ENCODE assay signal across 14 cellular contexts in the genomic region with DNA sequence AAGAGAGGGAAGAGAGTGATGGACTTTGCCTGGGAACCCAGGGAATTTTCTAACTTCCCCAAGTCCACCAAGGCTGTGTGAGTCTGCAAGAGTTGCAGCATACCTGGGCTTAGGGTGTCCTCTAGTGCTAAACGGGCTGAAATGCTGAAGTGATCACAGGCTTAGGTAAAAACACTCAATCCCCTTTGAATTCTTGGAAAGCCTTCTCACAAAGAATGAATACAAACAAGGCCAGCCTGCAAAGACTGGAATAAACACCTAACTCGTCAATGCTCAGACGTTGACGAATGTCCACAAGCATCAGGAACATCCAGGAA. TPM values are rescaled to one million over a fixed set of nuclear protein-coding genes. Genes with fewer than 3 reads are reported as not detected.
DNase-seq lines count a peak whose midpoint lies in the region; ATAC-seq, FAIRE-seq and TF ChIP-seq lines count a peak whose summit lies in the region.
"Had no signal": no experiment of that assay in that cellular context is flagged by ENCODE, and none has a peak within 500 bp of the region (broad histone marks: within the 10 kb centered on the region; RNA-seq: fewer than 3 reads in every experiment).

No MANE protein-coding gene starts in this region.

- H3K9me3 ChIP-seq in tibial artery: peaks cover 0 to 23% (median 10%) of the 10 kb centered on the region in 3 donors

- no peaks in the 10 kb centered on the region for H3K4me1 ChIP-seq in tibial artery
- H3K4me1 ChIP-seq: right atrium auricular region had no signal

- peak; percentile 40 for TF ChIP-seq CTCF in AG09319 (IDR thresholded peaks at IDR 0.05; ENCODE audit: low read depth, low read length)
- TF ChIP-seq CTCF in fibroblast of pulmonary artery (IDR thresholded peaks at IDR 0.05; ENCODE audit: low read length, missing control alignments): peak; percentile 44
- no peak for TF ChIP-seq CTCF in tibial artery (IDR thresholded peaks at IDR 0.05)

- ATAC-seq in HG03175 (IDR thresholded peaks at IDR 0.05; ENCODE audit: unreplicated experiment): no peak
- ATAC-seq: CD8-positive, alpha-beta T cell had no signal

- H3K36me3 ChIP-seq in H7 (replicated peaks; ENCODE audit: control insufficient read depth, insufficient read depth, low read length): no peaks in the 10 kb centered on the region
- no peaks in the 10 kb centered on the region for H3K36me3 ChIP-seq in tibial artery
- H3K36me3 ChIP-seq: right atrium auricular region had no signal

- FAIRE-seq in RCC 7860 (lab: Jason Lieb, UNC) (no peak), GM19239 (lab: Jason Lieb, UNC) (no peak)
- FAIRE-seq: TTC549 had no signal

- no peak for DNase-seq in AG09319 (ENCODE audit: extremely low read depth, low read depth)
- DNase-seq in H7: peak; percentile 31
- DNase-seq in RPMI7951 (ENCODE audit: low read depth): peak; percentile 23
- peak; percentile 60 for DNase-seq in fibroblast of pulmonary artery (ENCODE audit: low read depth)
- no peak for DNase-seq in RCC 7860 (ENCODE audit: low spot score)
- no peak for DNase-seq in tibial artery
- DNase-seq in GM19239 (ENCODE audit: insufficient read length, low spot score): no peak
- DNase-seq: CD8-positive, alpha-beta T cell; glutamatergic neuron; NCI-H774; trophoblast cell had no signal

- H3K27me3 ChIP-seq in H7 (ENCODE audit: control insufficient read depth, insufficient read depth, low read length): no peaks in the 10 kb centered on the region
- H3K27me3 ChIP-seq in tibial artery: no peaks in the 10 kb centered on the region
- H3K27me3 ChIP-seq: right atrium auricular region had no signal

- H3K27ac ChIP-seq in tibial artery: no peak overlapping the region
- H3K27ac ChIP-seq: right atrium auricular region had no signal

- no peak overlapping the region for H3K4me3 ChIP-seq in H7 (ENCODE audit: insufficient read depth, low read depth, low read length)
- no peak overlapping the region for H3K4me3 ChIP-seq in fibroblast of pulmonary artery (replicated peaks; ENCODE audit: low read depth, low read length)
- H3K4me3 ChIP-seq in tibial artery: no peak overlapping the region
- H3K4me3 ChIP-seq: right atrium auricular region had no signal

- intact Hi-C loops in tibial artery (cut with DNase I; ENCODE audit: low total_unique reads): no loop called here

RNA-seq across cellular contexts. Expression of a gene that starts 30.0 kb away (rescaled TPM):
- not detected in 2 replicates for total RNA-seq in H7 (2014; rRNA removed; shearing (Covaris generic))
- total RNA-seq in RPMI7951 (2014; rRNA removed; shearing (Covaris generic)): not detected in 2 replicates
- total RNA-seq: CD8-positive, alpha-beta T cell had no signal

RNA-seq across cellular contexts. Expression of a gene that starts 51.5 kb away (rescaled TPM):
- total RNA-seq in H7 (2014; rRNA removed; shearing (Covaris generic)): not detected in 2 replicates
- not detected in 2 replicates for total RNA-seq in RPMI7951 (2014; rRNA removed; shearing (Covaris generic))
- total RNA-seq: CD8-positive, alpha-beta T cell; right atrium auricular region had no signal

Comparison
In these comparisons a context has a peak if more than half of its experiments do, and no peak if none do; other contexts are left out.
1. DNase-seq: peak in H7 (single experiment), RPMI7951 (single experiment) and fibroblast of pulmonary artery (single experiment); none in AG09319 (single experiment), RCC 7860 (single experiment), tibial artery (0 of 2) and GM19239 (single experiment).
2. CTCF ChIP-seq: peak in AG09319 (single experiment) and fibroblast of pulmonary artery (single experiment); none in tibial artery (0 of 2).